Comparison of ENCODE assay signal across 12 cellular contexts in the genomic region with DNA sequence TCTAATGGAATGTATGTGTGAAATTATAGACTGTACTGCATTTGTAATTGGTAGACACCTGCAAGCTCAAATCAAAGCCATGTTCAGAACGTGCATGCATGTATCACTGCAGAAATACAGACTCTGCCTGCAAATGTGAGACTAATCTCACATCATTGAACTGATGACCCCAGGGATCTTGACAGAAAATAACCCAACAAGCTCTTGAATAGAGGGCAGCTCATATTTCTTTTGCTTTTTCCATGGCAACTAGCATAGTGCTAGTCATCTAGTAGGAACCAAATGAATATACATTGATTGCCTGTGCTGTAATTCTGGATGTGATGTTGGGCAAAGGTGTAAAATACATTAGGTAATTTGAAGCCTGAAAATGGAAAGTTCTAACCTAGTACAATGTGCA.
A peak's percentile ranks its signal among the peaks of the same experiment; 100 is the strongest.
DNase-seq lines count a peak whose midpoint lies in the region; ATAC-seq and TF ChIP-seq lines count a peak whose summit lies in the region.
"Had no signal": no experiment of that assay in that cellular context is flagged by ENCODE, and none has a peak within 500 bp of the region (broad histone marks: within the 10 kb centered on the region; RNA-seq: fewer than 3 reads in every experiment).

No MANE protein-coding gene starts in this region.

- no peak overlapping the region for H3K4me3 Mint-ChIP-seq in activated T-cell treated with anti-CD3 and anti-CD28 coated beads, Interleukin-2, amount 50 U/mL, for 4 hours
- H3K4me3 Mint-ChIP-seq in activated naive CD8-positive, alpha-beta T cell treated with anti-CD3 and anti-CD28 coated beads, Interleukin-2, amount 10 ng/mL, durations not matched to agents 7 days and 5 days, result peak overlapping the region; percentile 21
- H3K4me3 Mint-ChIP-seq in stimulated activated naive B cell treated with anti-CD40 and anti-IgM and Interleukin-4, amounts not matched to agents 10 μg/mL and 1 μg/mL and 100 μg/mL, for 72 hours, result no peak overlapping the region

- H3K9me3 ChIP-seq in sigmoid colon, result no peaks in the 10 kb centered on the region
- H3K9me3 ChIP-seq: gastroesophageal sphincter, Peyer's patch had no signal

- no peaks in the 10 kb centered on the region for H3K36me3 ChIP-seq in sigmoid colon
- H3K36me3 ChIP-seq: brain microvascular endothelial cell, gastroesophageal sphincter, Peyer's patch had no signal

- peaks cover 84% of the 10 kb centered on the region for H3K4me1 Mint-ChIP-seq in activated T-cell treated with anti-CD3 and anti-CD28 coated beads, Interleukin-2, amount 50 U/mL, for 4 hours (ENCODE audit: low read depth)
- H3K4me1 Mint-ChIP-seq in activated naive CD8-positive, alpha-beta T cell treated with anti-CD3 and anti-CD28 coated beads, Interleukin-2, amount 10 ng/mL, durations not matched to agents 7 days and 5 days, result peaks cover 68% of the 10 kb centered on the region
- peaks cover 29 to 59% of the 10 kb centered on the region in 2 donors for H3K4me1 Mint-ChIP-seq in stimulated activated naive B cell treated with anti-CD40 and anti-IgM and Interleukin-4, amounts not matched to agents 10 μg/mL and 1 μg/mL and 100 μg/mL, for 72 hours

- ATAC-seq in activated T-cell treated with anti-CD3 and anti-CD28 coated beads, Interleukin-2, amount 50 U/mL, for 4 hours, result peak; percentile 26 to 42
- ATAC-seq in activated naive CD8-positive, alpha-beta T cell treated with anti-CD3 and anti-CD28 coated beads, Interleukin-2, amount 10 ng/mL, durations not matched to agents 7 days and 5 days (ENCODE audit: low read depth), result no peak
- ATAC-seq in stimulated activated naive B cell treated with anti-CD40 and anti-IgM and Interleukin-4, amounts not matched to agents 10 μg/mL and 1 μg/mL and 100 μg/mL, for 72 hours (replicated peaks), result peak; percentile 41 to 72
- ATAC-seq in GM18907 (IDR thresholded peaks at IDR 0.05; ENCODE audit: unreplicated experiment), result no peak
- ATAC-seq: gastroesophageal sphincter had no signal

- intact Hi-C loops in sigmoid colon (cut with DNase I), result no loop called here

- peak overlapping the region; percentile 39 for H3K27ac Mint-ChIP-seq in activated naive CD8-positive, alpha-beta T cell treated with anti-CD3 and anti-CD28 coated beads, Interleukin-2, amount 10 ng/mL, durations not matched to agents 7 days and 5 days
- peak overlapping the region; percentile 34 for H3K27ac Mint-ChIP-seq in stimulated activated naive B cell treated with anti-CD40 and anti-IgM and Interleukin-4, amounts not matched to agents 10 μg/mL and 1 μg/mL and 100 μg/mL, for 72 hours

- POLR2A ChIA-PET in activated naive CD8-positive, alpha-beta T cell treated with anti-CD3 and anti-CD28 coated beads, Interleukin-2, amount 10 ng/mL, durations not matched to agents 7 days and 5 days (lab: Charles Lee), result interaction anchor here (0.7 to 2.4 kb wide), 7 partner anchors 10 to 51 kb away, joined by 3 to 8 read pairs (median 3); no protein-coding TSS in a partner anchor

- no peaks in the 10 kb centered on the region for H3K27me3 Mint-ChIP-seq in activated T-cell treated with anti-CD3 and anti-CD28 coated beads, Interleukin-2, amount 50 U/mL, for 4 hours (ENCODE audit: low read depth)
- no peaks in the 10 kb centered on the region for H3K27me3 Mint-ChIP-seq in activated naive CD8-positive, alpha-beta T cell treated with anti-CD3 and anti-CD28 coated beads, Interleukin-2, amount 10 ng/mL, durations not matched to agents 7 days and 5 days
- H3K27me3 Mint-ChIP-seq in stimulated activated naive B cell treated with anti-CD40 and anti-IgM and Interleukin-4, amounts not matched to agents 10 μg/mL and 1 μg/mL and 100 μg/mL, for 72 hours, result no peaks in the 10 kb centered on the region

- H3K36me3 Mint-ChIP-seq in activated T-cell treated with anti-CD3 and anti-CD28 coated beads, Interleukin-2, amount 50 U/mL, for 4 hours (ENCODE audit: insufficient read depth), result peaks cover 75% of the 10 kb centered on the region
- peaks cover 73% of the 10 kb centered on the region for H3K36me3 Mint-ChIP-seq in activated naive CD8-positive, alpha-beta T cell treated with anti-CD3 and anti-CD28 coated beads, Interleukin-2, amount 10 ng/mL, durations not matched to agents 7 days and 5 days
- peaks cover 46 to 65% of the 10 kb centered on the region in 2 donors for H3K36me3 Mint-ChIP-seq in stimulated activated naive B cell treated with anti-CD40 and anti-IgM and Interleukin-4, amounts not matched to agents 10 μg/mL and 1 μg/mL and 100 μg/mL, for 72 hours

- TF ChIP-seq EP300 in sigmoid colon (IDR thresholded peaks at IDR 0.05), result no peak

- WGBS in sigmoid colon, 2 donors, result 60 to 74% methylated on average over 1 of the region's 1 CpG

- H3K27me3 ChIP-seq in sigmoid colon, result peaks cover 0 to 6% (median 0%) of the 10 kb centered on the region in 3 donors
- H3K27me3 ChIP-seq: brain microvascular endothelial cell, gastroesophageal sphincter, Peyer's patch had no signal

- H3K27ac ChIP-seq in sigmoid colon, result no peak overlapping the region
- H3K27ac ChIP-seq: brain microvascular endothelial cell, gastroesophageal sphincter, Peyer's patch had no signal

- H3K4me3 ChIP-seq in sigmoid colon, result no peak overlapping the region
- H3K4me3 ChIP-seq: gastroesophageal sphincter, Peyer's patch had no signal

- TF ChIP-seq CTCF in sigmoid colon (IDR thresholded peaks at IDR 0.05), result no peak

- no peaks in the 10 kb centered on the region for H3K4me1 ChIP-seq in sigmoid colon
- H3K4me1 ChIP-seq: gastroesophageal sphincter had no signal

- TF ChIP-seq POLR2A in sigmoid colon (IDR thresholded peaks at IDR 0.05), result no peak

- no peaks in the 10 kb centered on the region for H3K9me3 Mint-ChIP-seq in activated T-cell treated with anti-CD3 and anti-CD28 coated beads, Interleukin-2, amount 50 U/mL, for 4 hours
- no peaks in the 10 kb centered on the region for H3K9me3 Mint-ChIP-seq in activated naive CD8-positive, alpha-beta T cell treated with anti-CD3 and anti-CD28 coated beads, Interleukin-2, amount 10 ng/mL, durations not matched to agents 7 days and 5 days
- H3K9me3 Mint-ChIP-seq in stimulated activated naive B cell treated with anti-CD40 and anti-IgM and Interleukin-4, amounts not matched to agents 10 μg/mL and 1 μg/mL and 100 μg/mL, for 72 hours, result no peaks in the 10 kb centered on the region

- DNase-seq in activated T-cell treated with anti-CD3 and anti-CD28 coated beads, Interleukin-2, amount 50 U/mL, for 4 hours, result no peak
- DNase-seq in activated T-cell treated with anti-CD3 and anti-CD28 coated beads, Interleukin-2, amount 50 U/mL, for 1 hour, result no peak
- DNase-seq in NCI-H2107 treated with DMSO at 0.1 percent for 48 hours (lab: John Stamatoyannopoulos, UW; ENCODE audit: unreplicated experiment), result peak; percentile 90
- no peak for DNase-seq in activated naive CD8-positive, alpha-beta T cell treated with anti-CD3 and anti-CD28 coated beads, Interleukin-2, amount 10 ng/mL, durations not matched to agents 7 days and 5 days
- no peak for DNase-seq in stimulated activated naive B cell treated with anti-CD40 and anti-IgM and Interleukin-4, amounts not matched to agents 10 μg/mL and 1 μg/mL and 100 μg/mL, for 72 hours
- DNase-seq in HuH-7.5 (ENCODE audit: low spot score), result no peak
- no peak for DNase-seq in sigmoid colon
- DNase-seq: brain microvascular endothelial cell; effector memory CD4-positive, alpha-beta T cell; Peyer's patch had no signal

Comparison
In these comparisons a context has a peak if more than half of its experiments do, and no peak if none do; other contexts are left out.
1. ATAC-seq: peak in activated T-cell treated with anti-CD3 and anti-CD28 coated beads, Interleukin-2, amount 50 U/mL, for 4 hours (2 of 2) and stimulated activated naive B cell treated with anti-CD40 and anti-IgM and Interleukin-4, amounts not matched to agents 10 μg/mL and 1 μg/mL and 100 μg/mL, for 72 hours (2 of 2); none in activated naive CD8-positive, alpha-beta T cell treated with anti-CD3 and anti-CD28 coated beads, Interleukin-2, amount 10 ng/mL, durations not matched to agents 7 days and 5 days (single experiment) and GM18907 (single experiment).